11 cellular contexts compared by ENCODE assay signal in the genomic region with DNA sequence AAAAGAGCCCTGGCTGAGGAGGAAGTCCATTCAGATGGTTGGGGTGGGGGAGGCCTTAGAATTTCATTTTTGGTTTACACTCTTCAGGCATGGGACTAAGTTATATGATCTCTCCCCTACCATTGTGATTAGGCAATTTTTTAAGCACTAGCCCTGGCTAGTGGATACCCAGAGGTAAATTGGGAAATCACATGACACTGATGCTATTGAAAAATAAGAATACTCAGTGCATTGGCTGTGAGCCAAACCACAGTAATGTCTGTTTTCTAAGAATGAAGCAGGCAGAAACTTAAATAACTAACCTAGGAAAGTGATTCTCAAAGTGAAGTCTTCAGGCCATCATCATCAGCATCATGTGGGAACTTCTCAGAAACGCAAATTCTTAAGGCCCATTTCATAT.
DNase-seq lines count a peak whose midpoint lies in the region; ATAC-seq and TF ChIP-seq lines count a peak whose summit lies in the region.
"Had no signal": no experiment of that assay in that cellular context is flagged by ENCODE, and none has a peak within 500 bp of the region (broad histone marks: within the 10 kb centered on the region; RNA-seq: fewer than 3 reads in every experiment).

No MANE protein-coding gene starts in this region.

- DNase-seq in stimulated activated CD4-positive, alpha-beta T cell treated with anti-CD3 and anti-CD28 coated beads, Interleukin-15, amount 100 ng/mL, for 24 hours: peak; percentile 5
- DNase-seq in stimulated activated CD4-positive, alpha-beta T cell treated with anti-CD3 and anti-CD28 coated beads, Interleukin-2, amount 100 ng/mL, for 48 hours: no peak
- DNase-seq in RPMI7951 (ENCODE audit: low read depth) (peak; percentile 18), stromal cell of bone marrow (ENCODE audit: low read depth) (peak; percentile 1), psoas muscle (no peak), spleen (no peak), nephron progenitor cell (no peak)
- DNase-seq: dorsolateral prefrontal cortex, testis had no signal

- H3K4me1 ChIP-seq in psoas muscle (no peaks in the 10 kb centered on the region), spleen (no peaks in the 10 kb centered on the region)
- H3K4me1 ChIP-seq: testis had no signal

- H3K4me1 Mint-ChIP-seq in nephron progenitor cell: no peaks in the 10 kb centered on the region

- 45 to 82% (median 74%) methylated on average over 1 of the region's 1 CpG for WGBS in psoas muscle, 3 donors
- WGBS in spleen, 5 donors: 43 to 67% (median 57%) methylated on average over 1 of the region's 1 CpG

- ATAC-seq in HG03039 (IDR thresholded peaks at IDR 0.05; ENCODE audit: unreplicated experiment): peak; percentile 57
- no peak for ATAC-seq in psoas muscle

- H3K27ac ChIP-seq in psoas muscle (no peak overlapping the region), spleen (no peak overlapping the region)
- H3K27ac ChIP-seq: C4-2B, dorsolateral prefrontal cortex, testis had no signal

- no peaks in the 10 kb centered on the region for H3K27me3 Mint-ChIP-seq in nephron progenitor cell (ENCODE audit: low read depth, poor library complexity)

- no peak overlapping the region for H3K27ac Mint-ChIP-seq in nephron progenitor cell

- no peak overlapping the region for H3K4me3 ChIP-seq in psoas muscle
- no peak overlapping the region for H3K4me3 ChIP-seq in spleen
- H3K4me3 ChIP-seq: dorsolateral prefrontal cortex, testis had no signal

- H3K9me3 ChIP-seq in psoas muscle (no peaks in the 10 kb centered on the region), spleen (peaks cover 0 to 3% (median 0%) of the 10 kb centered on the region in 8 donors)
- H3K9me3 ChIP-seq: testis had no signal

- H3K9me3 Mint-ChIP-seq in nephron progenitor cell: peaks cover 69% of the 10 kb centered on the region

- H3K27me3 ChIP-seq in psoas muscle (ENCODE audit: insufficient read depth in 3 of 3, low read length in 2 of 3): peaks cover 0 to 10% (median 0%) of the 10 kb centered on the region in 3 donors
- no peaks in the 10 kb centered on the region for H3K27me3 ChIP-seq in spleen (replicated peaks in 1 of 7)
- H3K27me3 ChIP-seq: testis had no signal

- H3K4me3 Mint-ChIP-seq in nephron progenitor cell: no peak overlapping the region

- TF ChIP-seq CTCF in psoas muscle (IDR thresholded peaks at IDR 0.05): no peak
- TF ChIP-seq CTCF in spleen (IDR thresholded peaks at IDR 0.05 in 8 of 11, conservative IDR thresholded peaks at IDR 0.05 in 3 of 11): no peak
- TF ChIP-seq CTCF in nephron progenitor cell (IDR thresholded peaks at IDR 0.05): no peak

- H3K36me3 Mint-ChIP-seq in nephron progenitor cell (ENCODE audit: low read depth): no peaks in the 10 kb centered on the region

- no peak for TF ChIP-seq POLR2A in spleen (IDR thresholded peaks at IDR 0.05)

- intact Hi-C loops in psoas muscle (cut with DNase I): no loop called here
- intact Hi-C loops in spleen (cut with DNase I; ENCODE audit: low total_unique reads): no loop called here

- H3K36me3 ChIP-seq in psoas muscle (ENCODE audit: insufficient read depth in 1 of 2, low read depth in 1 of 2) (no peaks in the 10 kb centered on the region), spleen (no peaks in the 10 kb centered on the region)

Comparison
In these comparisons a context has a peak if more than half of its experiments do, and no peak if none do; other contexts are left out.
1. DNase-seq: peak in stimulated activated CD4-positive, alpha-beta T cell treated with anti-CD3 and anti-CD28 coated beads, Interleukin-15, amount 100 ng/mL, for 24 hours (single experiment), RPMI7951 (single experiment) and stromal cell of bone marrow (single experiment); none in stimulated activated CD4-positive, alpha-beta T cell treated with anti-CD3 and anti-CD28 coated beads, Interleukin-2, amount 100 ng/mL, for 48 hours (0 of 2), psoas muscle (0 of 2), spleen (single experiment) and nephron progenitor cell (single experiment).